ENCODE assay signal across 1 cellular context in the genomic region with DNA sequence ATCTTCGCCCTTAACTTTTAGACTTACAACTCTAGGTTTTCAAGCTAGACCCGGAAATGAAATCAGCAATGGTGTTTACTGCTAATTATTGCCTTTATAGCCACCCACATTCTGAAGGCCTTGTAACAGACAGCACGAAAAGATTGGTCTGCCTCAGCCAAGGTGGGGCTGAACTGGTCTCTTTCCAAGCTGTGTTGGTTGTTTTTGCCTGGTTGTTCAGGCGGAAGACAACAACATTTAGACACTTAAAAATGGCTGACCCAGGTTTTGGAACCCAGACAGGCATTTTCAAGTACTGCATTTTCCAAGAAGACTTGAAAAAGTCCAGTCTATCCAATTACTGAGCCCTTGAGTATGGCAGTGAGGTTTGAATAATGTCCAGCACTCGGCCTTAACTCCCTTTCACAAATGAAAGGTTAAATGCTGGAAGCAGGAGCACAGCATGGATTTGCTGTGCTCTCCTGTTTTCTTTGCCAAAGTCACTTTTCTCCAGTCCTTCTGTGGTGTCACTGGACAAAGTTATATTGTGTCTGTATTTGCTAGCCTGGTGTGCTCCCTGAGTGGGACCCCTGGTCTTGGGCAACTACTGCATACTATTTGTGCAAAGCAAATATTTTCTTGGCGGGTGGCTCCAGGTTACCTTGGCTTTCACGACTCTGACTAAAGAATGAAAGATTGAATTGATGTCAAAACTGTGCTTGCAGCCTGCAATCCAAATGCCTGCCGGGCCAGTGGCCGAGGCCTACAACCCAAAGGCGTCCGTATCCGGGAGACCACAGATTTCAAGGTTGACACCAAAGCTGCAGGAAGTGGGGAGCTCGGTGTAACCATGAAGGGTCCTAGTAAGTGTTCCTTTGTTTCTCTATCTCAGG.
TF ChIP-seq lines count a peak whose summit lies in the region.

No MANE protein-coding gene starts in this region.

TF ChIP-seq in HepG2, 621 proteins besides CTCF, POLR2A, EP300 and RAD21 (continued from another document and continues in another):
- TF ChIP-seq, protein P1, sequence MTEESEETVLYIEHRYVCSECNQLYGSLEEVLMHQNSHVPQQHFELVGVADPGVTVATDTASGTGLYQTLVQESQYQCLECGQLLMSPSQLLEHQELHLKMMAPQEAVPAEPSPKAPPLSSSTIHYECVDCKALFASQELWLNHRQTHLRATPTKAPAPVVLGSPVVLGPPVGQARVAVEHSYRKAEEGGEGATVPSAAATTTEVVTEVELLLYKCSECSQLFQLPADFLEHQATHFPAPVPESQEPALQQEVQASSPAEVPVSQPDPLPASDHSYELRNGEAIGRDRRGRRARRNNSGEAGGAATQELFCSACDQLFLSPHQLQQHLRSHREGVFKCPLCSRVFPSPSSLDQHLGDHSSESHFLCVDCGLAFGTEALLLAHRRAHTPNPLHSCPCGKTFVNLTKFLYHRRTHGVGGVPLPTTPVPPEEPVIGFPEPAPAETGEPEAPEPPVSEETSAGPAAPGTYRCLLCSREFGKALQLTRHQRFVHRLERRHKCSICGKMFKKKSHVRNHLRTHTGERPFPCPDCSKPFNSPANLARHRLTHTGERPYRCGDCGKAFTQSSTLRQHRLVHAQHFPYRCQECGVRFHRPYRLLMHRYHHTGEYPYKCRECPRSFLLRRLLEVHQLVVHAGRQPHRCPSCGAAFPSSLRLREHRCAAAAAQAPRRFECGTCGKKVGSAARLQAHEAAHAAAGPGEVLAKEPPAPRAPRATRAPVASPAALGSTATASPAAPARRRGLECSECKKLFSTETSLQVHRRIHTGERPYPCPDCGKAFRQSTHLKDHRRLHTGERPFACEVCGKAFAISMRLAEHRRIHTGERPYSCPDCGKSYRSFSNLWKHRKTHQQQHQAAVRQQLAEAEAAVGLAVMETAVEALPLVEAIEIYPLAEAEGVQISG (CRISPR knock-in tag; IDR thresholded peaks at IDR 0.05), result peak; percentile 68
- TF ChIP-seq JDP2 (CRISPR knock-in tag; IDR thresholded peaks at IDR 0.05; ENCODE audit: borderline replicate concordance), result 0 out of 2 replicates have a peak, but pooled peaks have one; percentile 34
- no peak for TF ChIP-seq ZNF230 (CRISPR knock-in tag; IDR thresholded peaks at IDR 0.05)
- TF ChIP-seq SOX6 (IDR thresholded peaks at IDR 0.05), result no peak
- TF ChIP-seq SOX6 (CRISPR knock-in tag; IDR thresholded peaks at IDR 0.05), result peak; percentile 98
- TF ChIP-seq PHF21A (CRISPR knock-in tag; IDR thresholded peaks at IDR 0.05), result peak; percentile 97
- peak; percentile 68; the same call in 1 of the 2 replicates for TF ChIP-seq ZNF878 (CRISPR knock-in tag; IDR thresholded peaks at IDR 0.05)
- TF ChIP-seq RXRB (CRISPR knock-in tag; IDR thresholded peaks at IDR 0.05; ENCODE audit: borderline replicate concordance), result peak; percentile 94
- TF ChIP-seq, protein P2, sequence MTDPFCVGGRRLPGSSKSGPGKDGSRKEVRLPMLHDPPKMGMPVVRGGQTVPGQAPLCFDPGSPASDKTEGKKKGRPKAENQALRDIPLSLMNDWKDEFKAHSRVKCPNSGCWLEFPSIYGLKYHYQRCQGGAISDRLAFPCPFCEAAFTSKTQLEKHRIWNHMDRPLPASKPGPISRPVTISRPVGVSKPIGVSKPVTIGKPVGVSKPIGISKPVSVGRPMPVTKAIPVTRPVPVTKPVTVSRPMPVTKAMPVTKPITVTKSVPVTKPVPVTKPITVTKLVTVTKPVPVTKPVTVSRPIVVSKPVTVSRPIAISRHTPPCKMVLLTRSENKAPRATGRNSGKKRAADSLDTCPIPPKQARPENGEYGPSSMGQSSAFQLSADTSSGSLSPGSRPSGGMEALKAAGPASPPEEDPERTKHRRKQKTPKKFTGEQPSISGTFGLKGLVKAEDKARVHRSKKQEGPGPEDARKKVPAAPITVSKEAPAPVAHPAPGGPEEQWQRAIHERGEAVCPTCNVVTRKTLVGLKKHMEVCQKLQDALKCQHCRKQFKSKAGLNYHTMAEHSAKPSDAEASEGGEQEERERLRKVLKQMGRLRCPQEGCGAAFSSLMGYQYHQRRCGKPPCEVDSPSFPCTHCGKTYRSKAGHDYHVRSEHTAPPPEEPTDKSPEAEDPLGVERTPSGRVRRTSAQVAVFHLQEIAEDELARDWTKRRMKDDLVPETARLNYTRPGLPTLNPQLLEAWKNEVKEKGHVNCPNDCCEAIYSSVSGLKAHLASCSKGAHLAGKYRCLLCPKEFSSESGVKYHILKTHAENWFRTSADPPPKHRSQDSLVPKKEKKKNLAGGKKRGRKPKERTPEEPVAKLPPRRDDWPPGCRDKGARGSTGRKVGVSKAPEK (CRISPR knock-in tag; IDR thresholded peaks at IDR 0.05; ENCODE audit: borderline replicate concordance), result peak; percentile 59; the same call in 1 of the 2 replicates
- 0 out of 2 replicates have a peak, but pooled peaks have one; percentile 41 for TF ChIP-seq MXD4 (CRISPR knock-in tag; IDR thresholded peaks at IDR 0.05)
- peak; percentile 67 for TF ChIP-seq PRDM10 (CRISPR knock-in tag; IDR thresholded peaks at IDR 0.05; ENCODE audit: low read depth)
- peak; percentile 64; the same call in 1 of the 2 replicates for TF ChIP-seq ZNF605 (CRISPR knock-in tag; IDR thresholded peaks at IDR 0.05)
- TF ChIP-seq HNRNPK (IDR thresholded peaks at IDR 0.05; ENCODE audit: low read depth, low read length, poor library complexity, severe bottlenecking), result no peak
- no peak for TF ChIP-seq FOXM1 (CRISPR knock-in tag; IDR thresholded peaks at IDR 0.05)
- peak; percentile 61 for TF ChIP-seq ELF1 (CRISPR knock-in tag; IDR thresholded peaks at IDR 0.05)
- TF ChIP-seq YEATS4 (CRISPR knock-in tag; IDR thresholded peaks at IDR 0.05; ENCODE audit: borderline replicate concordance), result peak; percentile 78
- no peak for TF ChIP-seq SNRNP70 (IDR thresholded peaks at IDR 0.05; ENCODE audit: low read depth, low read length)
- TF ChIP-seq CREB1 (IDR thresholded peaks at IDR 0.05), result no peak
- TF ChIP-seq CREB1 (CRISPR knock-in tag; IDR thresholded peaks at IDR 0.05), result peak; percentile 60
- peak; percentile 22; the same call in 1 of the 2 replicates for TF ChIP-seq ZNF317 (CRISPR knock-in tag; IDR thresholded peaks at IDR 0.05)
- TF ChIP-seq, protein P3, sequence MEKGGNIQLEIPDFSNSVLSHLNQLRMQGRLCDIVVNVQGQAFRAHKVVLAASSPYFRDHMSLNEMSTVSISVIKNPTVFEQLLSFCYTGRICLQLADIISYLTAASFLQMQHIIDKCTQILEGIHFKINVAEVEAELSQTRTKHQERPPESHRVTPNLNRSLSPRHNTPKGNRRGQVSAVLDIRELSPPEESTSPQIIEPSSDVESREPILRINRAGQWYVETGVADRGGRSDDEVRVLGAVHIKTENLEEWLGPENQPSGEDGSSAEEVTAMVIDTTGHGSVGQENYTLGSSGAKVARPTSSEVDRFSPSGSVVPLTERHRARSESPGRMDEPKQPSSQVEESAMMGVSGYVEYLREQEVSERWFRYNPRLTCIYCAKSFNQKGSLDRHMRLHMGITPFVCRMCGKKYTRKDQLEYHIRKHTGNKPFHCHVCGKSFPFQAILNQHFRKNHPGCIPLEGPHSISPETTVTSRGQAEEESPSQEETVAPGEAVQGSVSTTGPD (CRISPR knock-in tag; IDR thresholded peaks at IDR 0.05), result peak; percentile 97
- TF ChIP-seq ZNF749 (CRISPR knock-in tag; IDR thresholded peaks at IDR 0.05; ENCODE audit: borderline replicate concordance), result peak; percentile 66; the same call in 1 of the 2 replicates
- no peak; the same call in none of the 2 replicates for TF ChIP-seq ZNF143 (CRISPR knock-in tag; IDR thresholded peaks at IDR 0.05)
- TF ChIP-seq CBX5 (CRISPR knock-in tag; IDR thresholded peaks at IDR 0.05; ENCODE audit: borderline replicate concordance), result peak; percentile 83; the same call in 1 of the 2 replicates
- no peak for TF ChIP-seq GTF3A (CRISPR knock-in tag; conservative IDR thresholded peaks at IDR 0.05)
- TF ChIP-seq HOXA3 (CRISPR knock-in tag; IDR thresholded peaks at IDR 0.05), result peak; percentile 86
- TF ChIP-seq PAX8 (CRISPR knock-in tag; IDR thresholded peaks at IDR 0.05; ENCODE audit: borderline replicate concordance), result no peak
- TF ChIP-seq NCOA2 (CRISPR knock-in tag; IDR thresholded peaks at IDR 0.05), result peak; percentile 97
- peak; percentile 63; the same call in 1 of the 2 replicates for TF ChIP-seq RFX1 (IDR thresholded peaks at IDR 0.05)
- TF ChIP-seq ZSCAN20 (CRISPR knock-in tag; IDR thresholded peaks at IDR 0.05; ENCODE audit: borderline replicate concordance), result 0 out of 2 replicates have a peak, but pooled peaks have one; percentile 80
- TF ChIP-seq SMC3 (IDR thresholded peaks at IDR 0.05; ENCODE audit: low read length), result peak; percentile 45; the same call in 1 of the 2 replicates
- no peak for TF ChIP-seq NFAT5 (CRISPR knock-in tag; IDR thresholded peaks at IDR 0.05)
- TF ChIP-seq SKIL (CRISPR knock-in tag; IDR thresholded peaks at IDR 0.05; ENCODE audit: borderline replicate concordance), result peak; percentile 95
- TF ChIP-seq CBX2 (IDR thresholded peaks at IDR 0.05; ENCODE audit: low read depth, low read length), result no peak
- no peak for TF ChIP-seq CBX2 (CRISPR knock-in tag; IDR thresholded peaks at IDR 0.05; ENCODE audit: low read depth)
- TF ChIP-seq SETDB1 (CRISPR knock-in tag; IDR thresholded peaks at IDR 0.05; ENCODE audit: borderline replicate concordance), result no peak
- TF ChIP-seq ZNF747 (CRISPR knock-in tag; IDR thresholded peaks at IDR 0.05; ENCODE audit: borderline replicate concordance), result peak; percentile 87; the same call in 1 of the 2 replicates
- no peak for TF ChIP-seq KLF12 (CRISPR knock-in tag; IDR thresholded peaks at IDR 0.05; ENCODE audit: borderline replicate concordance)
- TF ChIP-seq CBFB (CRISPR knock-in tag; IDR thresholded peaks at IDR 0.05), result peak; percentile 51; the same call in 1 of the 2 replicates
- no peak for TF ChIP-seq ZC3H13 (CRISPR knock-in tag; IDR thresholded peaks at IDR 0.05)
- peak; percentile 72; the same call in 1 of the 2 replicates for TF ChIP-seq ZNF556 (CRISPR knock-in tag; IDR thresholded peaks at IDR 0.05; ENCODE audit: borderline replicate concordance)
- TF ChIP-seq MEIS2 (CRISPR knock-in tag; IDR thresholded peaks at IDR 0.05), result peak; percentile 82; the same call in 1 of the 2 replicates
